12 cellular contexts compared by ENCODE assay signal in genomic region chr7:43640679-43641078, GRCh38. TPM values are rescaled to one million over a fixed set of nuclear protein-coding genes. Genes with fewer than 3 reads are reported as not detected.
A peak's percentile ranks its signal among the peaks of the same experiment; 100 is the strongest.
DNase-seq lines count a peak whose midpoint lies in the region; ATAC-seq and TF ChIP-seq lines count a peak whose summit lies in the region.
"Had no signal": no experiment of that assay in that cellular context is flagged by ENCODE, and none has a peak within 500 bp of the region (broad histone marks: within the 10 kb centered on the region; RNA-seq: fewer than 3 reads in every experiment).

No MANE protein-coding gene starts in this region.

- no peak for ATAC-seq in naive B cell (ENCODE audit: low read depth in 2 of 2)
- ATAC-seq in upper lobe of left lung (ENCODE audit: low FRiP score in 2 of 2), result no peak
- no peak for ATAC-seq in HG02840 (IDR thresholded peaks at IDR 0.05; ENCODE audit: low FRiP score, unreplicated experiment)
- ATAC-seq: activated naive CD4-positive, alpha-beta T cell treated with anti-CD3 and anti-CD28 coated beads, Interleukin-2, amount 50 U/mL, for 72 hours; HCT116 had no signal

- TF ChIP-seq POLR2A in upper lobe of left lung (IDR thresholded peaks at IDR 0.05), result no peak

- peaks cover 65 to 97% (median 89%) of the 10 kb centered on the region in 3 donors for H3K4me1 Mint-ChIP-seq in naive B cell

- H3K36me3 Mint-ChIP-seq in naive B cell, result peaks cover 42 to 50% of the 10 kb centered on the region in 2 donors

- H3K27ac Mint-ChIP-seq in naive B cell, result peak overlapping the region in 5 of 6 donors; percentile 21 to 96 (median 84)

- H3K4me1 ChIP-seq in left ventricle myocardium inferior (peaks cover 50% of the 10 kb centered on the region), upper lobe of left lung (peaks cover 22 to 45% (median 34%) of the 10 kb centered on the region in 4 donors)

- no peak for TF ChIP-seq EP300 in upper lobe of left lung (IDR thresholded peaks at IDR 0.05)

- H3K4me3 ChIP-seq in left ventricle myocardium inferior, result no peak overlapping the region
- no peak overlapping the region for H3K4me3 ChIP-seq in coronary artery
- no peak overlapping the region for H3K4me3 ChIP-seq in upper lobe of left lung

- no peaks in the 10 kb centered on the region for H3K9me3 Mint-ChIP-seq in naive B cell

- H3K9me3 ChIP-seq in left ventricle myocardium inferior (replicated peaks), result no peaks in the 10 kb centered on the region
- H3K9me3 ChIP-seq in upper lobe of left lung, result no peaks in the 10 kb centered on the region

- WGBS in upper lobe of left lung, 2 donors, result 96 to 100% methylated on average over 3 of the region's 3 CpGs

- H3K27me3 ChIP-seq in left ventricle myocardium inferior (ENCODE audit: low read depth) (no peaks in the 10 kb centered on the region), upper lobe of left lung (no peaks in the 10 kb centered on the region)

- no peaks in the 10 kb centered on the region for H3K27me3 Mint-ChIP-seq in naive B cell

- intact Hi-C loops in left ventricle myocardium inferior (cut with micrococcal nuclease), result no loop called here
- intact Hi-C loops in cardiac septum (cut with DNase I), result no loop called here

- DNase-seq in left ventricle myocardium inferior (no peak), cardiac septum (ENCODE audit: low spot score) (no peak), coronary artery (ENCODE audit: low spot score) (no peak), naive B cell (no peak), upper lobe of left lung (no peak), DMS 273 treated with DMSO at 0.1 percent for 48 hours (lab: John Stamatoyannopoulos, UW) (no peak), NCI-H2171 (lab: John Stamatoyannopoulos, UW) (no peak)
- DNase-seq: activated CD4-positive, alpha-beta T cell treated with anti-CD3 and anti-CD28 coated beads for 1 hour; NCI-H2171 treated with DMSO at 0.1 percent for 48 hours had no signal

- H3K36me3 ChIP-seq in left ventricle myocardium inferior (peaks cover 36% of the 10 kb centered on the region), upper lobe of left lung (peaks cover 0 to 49% (median 12%) of the 10 kb centered on the region in 4 donors)

- H3K27ac ChIP-seq in left ventricle myocardium inferior (replicated peaks), result peak overlapping the region; percentile 64
- peak overlapping the region; percentile 54 to 70 for H3K27ac ChIP-seq in coronary artery
- peak overlapping the region; percentile 9 to 65 (median 48) for H3K27ac ChIP-seq in upper lobe of left lung

- peak overlapping the region in 1 of 8 donors; percentile 13 for H3K4me3 Mint-ChIP-seq in naive B cell

- TF ChIP-seq CTCF in left ventricle myocardium inferior (IDR thresholded peaks at IDR 0.05; ENCODE audit: borderline replicate concordance) (no peak), coronary artery (IDR thresholded peaks at IDR 0.05) (no peak), upper lobe of left lung (IDR thresholded peaks at IDR 0.05) (no peak)

RNA-seq across cellular contexts. Expression of gene STK17A, which starts 57.8 kb away (rescaled TPM):
- total RNA-seq in left ventricle myocardium inferior (32.3 TPM), cardiac septum (40.3 TPM), upper lobe of left lung (10 to 100 TPM; 18.2 to 78.0 (median 38.6) TPM)
- 100 to 1,000 TPM; 263 to 424 (median 353) TPM for polyA plus RNA-seq in naive B cell (ENCODE audit: low read depth in 6 of 6)
